ENCODE assay signal across 8 cellular contexts in the genomic region with DNA sequence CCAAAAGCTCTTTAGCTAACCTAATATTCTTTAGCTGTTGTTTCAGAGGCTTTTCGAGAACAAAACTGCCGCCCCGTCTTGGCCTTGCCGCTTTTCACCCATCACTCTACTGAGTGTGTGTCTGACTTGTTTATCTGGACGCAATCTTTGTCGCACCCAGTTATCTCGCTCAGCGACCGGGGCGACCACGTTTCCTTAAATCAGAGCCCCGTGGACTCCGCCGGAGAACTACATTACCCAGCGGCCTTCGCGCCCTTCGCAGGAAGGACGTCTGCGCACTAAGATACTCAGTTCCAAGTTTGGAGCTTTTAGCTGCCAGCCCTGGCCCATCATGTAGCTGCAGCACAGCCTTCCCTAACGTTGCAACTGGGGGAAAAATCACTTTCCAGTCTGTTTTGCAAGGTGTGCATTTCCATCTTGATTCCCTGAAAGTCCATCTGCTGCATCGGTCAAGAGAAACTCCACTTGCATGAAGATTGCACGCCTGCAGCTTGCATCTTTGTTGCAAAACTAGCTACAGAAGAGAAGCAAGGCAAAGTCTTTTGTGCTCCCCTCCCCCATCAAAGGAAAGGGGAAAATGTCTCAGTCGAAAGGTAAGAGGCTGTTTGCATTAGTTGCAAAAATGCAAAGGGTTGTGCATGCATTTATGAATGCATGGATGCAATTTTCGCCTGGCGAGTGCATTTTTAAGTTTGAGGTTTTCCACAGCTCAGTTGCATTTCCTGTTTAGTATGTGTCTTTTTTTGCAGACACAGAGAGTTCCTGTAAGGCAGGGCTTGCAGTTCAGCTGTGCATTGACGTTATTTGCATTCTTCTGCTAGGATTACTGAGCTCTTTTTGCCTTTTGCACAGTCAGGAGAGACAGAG. TPM values are rescaled to one million over a fixed set of nuclear protein-coding genes. Genes with fewer than 3 reads are reported as not detected.
DNase-seq lines count a peak whose midpoint lies in the region; ATAC-seq, FAIRE-seq and TF ChIP-seq lines count a peak whose summit lies in the region.

A gene (plus strand): TSS at position 290 of the 867 bp plus-strand sequence. CDS start 288 bp downstream, at position 578.

- TF ChIP-seq CTCF in MCF 10A (IDR thresholded peaks at IDR 0.05; ENCODE audit: unreplicated experiment): no peak

- H3K27ac Mint-ChIP-seq in MCF 10A (ENCODE audit: low read depth, unreplicated experiment): no peak within 1 kb of the TSS

- WGBS in small intestine, 3 donors: 0 to 1% (median 1%) methylated on average over 27 of the region's 27 CpGs

- H3K4me1 ChIP-seq in small intestine (ENCODE audit: control insufficient read depth in 2 of 2, insufficient read depth in 1 of 2, low read depth in 1 of 2, low read length in 1 of 2): peaks cover 4 to 7% of the 10 kb centered on the region in 2 donors

- no peaks in the 10 kb centered on the region for H3K36me3 Mint-ChIP-seq in MCF 10A (ENCODE audit: insufficient read depth, unreplicated experiment)

- intact Hi-C loops in MCF 10A (cut with micrococcal nuclease): no loop called here

- no peaks in the 10 kb centered on the region for H3K9me3 Mint-ChIP-seq in MCF 10A (ENCODE audit: unreplicated experiment)

- H3K27me3 ChIP-seq in small intestine (ENCODE audit: control insufficient read depth in 2 of 2, insufficient read depth in 2 of 2, low read length in 2 of 2): no peaks in the 10 kb centered on the region

- no peak for FAIRE-seq in small intestine (lab: Jason Lieb, UNC)

- H3K4me3 ChIP-seq in small intestine (ENCODE audit: low read depth in 1 of 2, low read length in 2 of 2): peak within 1 kb of the TSS in 1 of 2 donors; percentile 45

- no peaks in the 10 kb centered on the region for H3K27me3 Mint-ChIP-seq in MCF 10A (ENCODE audit: insufficient read depth, unreplicated experiment)

- H3K4me3 Mint-ChIP-seq in MCF 10A (ENCODE audit: unreplicated experiment): no peak within 1 kb of the TSS

- POLR2A ChIA-PET in MCF 10A (lab: Yijun Ruan, JAX): interaction anchor here (0.6 to 2.7 kb wide), 13 partner anchors 9 to 90 kb away, joined by 3 to 33 read pairs (median 7); a partner anchor contains a TSS

- no TSS peak for BruUV-seq in MCF 10A (replicated peaks; lab: Mats Ljungman, UMichigan)

- H3K36me3 ChIP-seq in small intestine (ENCODE audit: control insufficient read depth in 2 of 2, insufficient read depth in 2 of 2, low read length in 2 of 2): no peaks in the 10 kb centered on the region

- no peaks in the 10 kb centered on the region for H3K9me3 ChIP-seq in small intestine (ENCODE audit: control insufficient read depth, low read depth)

- H3K27ac ChIP-seq in small intestine (ENCODE audit: low read depth in 1 of 2, low read length in 1 of 2): peak within 1 kb of the TSS in 1 of 2 donors; percentile 48

- CTCF ChIA-PET in MCF 10A (lab: Yijun Ruan, JAX): interaction anchor here (0.6 to 1.1 kb wide), 4 partner anchors 56 to 110 kb away, joined by 3 read pairs; no protein-coding TSS in a partner anchor

- peaks cover 17% of the 10 kb centered on the region for H3K4me1 Mint-ChIP-seq in MCF 10A (ENCODE audit: insufficient read depth, unreplicated experiment)

- peak; percentile 43 for TF ChIP-seq POLR2A in GM15510 (IDR thresholded peaks at IDR 0.05; ENCODE audit: borderline replicate concordance, extremely low read depth, insufficient read length)

- ATAC-seq in HG02678 (IDR thresholded peaks at IDR 0.05; ENCODE audit: unreplicated experiment): peak; percentile 97

- DNase-seq in NCI-H1436 (lab: John Stamatoyannopoulos, UW): peak; percentile 60
- peak; percentile 50 for DNase-seq in T1000 (lab: John Stamatoyannopoulos, UW)
- peak; percentile 64 for DNase-seq in MCF 10A (ENCODE audit: unreplicated experiment)
- DNase-seq in iPS-NIHi11 (ENCODE audit: low spot score): peak; percentile 81
- DNase-seq in small intestine: peak; percentile 82
- DNase-seq in NCI-H128 (lab: John Stamatoyannopoulos, UW; ENCODE audit: unreplicated experiment): no peak

RNA-seq across cellular contexts. Expression of the gene that starts here (rescaled TPM):
- total RNA-seq in MCF 10A (2022): 0.28 and 0.37 TPM in 2 replicates
- polyA plus RNA-seq in small intestine: 10 to 100 TPM in 1 of 3 donors, 1 to 10 TPM in 2; 5.1 to 21.2 (median 6.5) TPM

Comparison
In these comparisons a context has a peak if more than half of its experiments do, and no peak if none do; other contexts are left out.
1. Peak in DNase-seq in MCF 10A; RNA of the gene not detected or under 1 TPM.